In genomic region chrX:18406531-18407266, GRCh38 we compare ENCODE assay signal across 19 cellular contexts.
"Had no signal": no experiment of that assay in that cellular context is flagged by ENCODE, and none has a peak within 500 bp of the region (broad histone marks: within the 10 kb centered on the region; RNA-seq: fewer than 3 reads in every experiment).

No MANE protein-coding gene starts in this region.

- H3K9me3 ChIP-seq: ascending aorta, esophagus muscularis mucosa had no signal

- H3K27me3 ChIP-seq: ascending aorta, esophagus muscularis mucosa had no signal

- H3K27ac ChIP-seq: ascending aorta, breast epithelium, esophagus muscularis mucosa had no signal

- H3K4me3 ChIP-seq: ascending aorta, breast epithelium, esophagus muscularis mucosa, lung had no signal

- H3K36me3 Mint-ChIP-seq: mesothelial cell of epicardium; stimulated activated effector memory CD8-positive, alpha-beta T cell treated with anti-CD3 and anti-CD28 coated beads, Interleukin-12 subunit alpha, Interleukin-12 subunit beta, amount 100 ng/mL, for 72 hours had no signal

- ATAC-seq: activated CD8-positive, alpha-beta T cell treated with anti-CD3 and anti-CD28 coated beads, Interleukin-2, amount 10 ng/mL, durations not matched to agents 7 days and 5 days; sciatic nerve; stimulated activated effector memory CD8-positive, alpha-beta T cell treated with anti-CD3 and anti-CD28 coated beads, Interleukin-12 subunit alpha, Interleukin-12 subunit beta, amount 100 ng/mL, for 72 hours had no signal

- H3K9me3 Mint-ChIP-seq: activated CD4-positive, alpha-beta T cell treated with anti-CD3 and anti-CD28 coated beads, Interleukin-2, amount 10 ng/mL, durations not matched to agents 7 days and 5 days; activated naive CD4-positive, alpha-beta T cell treated with anti-CD3 and anti-CD28 coated beads for 36 hours; activated T-cell treated with anti-CD3 and anti-CD28 coated beads, Interleukin-2, amount 50 U/mL, for 24 hours; stimulated activated effector memory CD8-positive, alpha-beta T cell treated with anti-CD3 and anti-CD28 coated beads, Interleukin-12 subunit alpha, Interleukin-12 subunit beta, amount 100 ng/mL, for 72 hours had no signal

- H3K4me1 ChIP-seq: ascending aorta, breast epithelium, esophagus muscularis mucosa had no signal

- DNase-seq: activated CD4-positive, alpha-beta T cell treated with anti-CD3 and anti-CD28 coated beads, Interleukin-2, amount 10 ng/mL, durations not matched to agents 7 days and 5 days; activated CD8-positive, alpha-beta T cell treated with anti-CD3 and anti-CD28 coated beads, Interleukin-2, amount 10 ng/mL, durations not matched to agents 7 days and 5 days; activated naive CD4-positive, alpha-beta T cell treated with anti-CD3 and anti-CD28 coated beads for 36 hours; activated T-cell treated with anti-CD3 and anti-CD28 coated beads, Interleukin-2, amount 50 U/mL, for 24 hours; cerebellar nuclear complex; cortex of kidney; foreskin melanocyte; glutamatergic neuron; hippocampal formation; stimulated activated CD4-positive, alpha-beta T cell treated with anti-CD3 and anti-CD28 coated beads, Interleukin-4, amount 100 ng/mL, for 24 hours; T1000 had no signal

- H3K36me3 ChIP-seq: ascending aorta, breast epithelium, esophagus muscularis mucosa had no signal

- FAIRE-seq: islet of Langerhans had no signal

- H3K27ac Mint-ChIP-seq: activated CD4-positive, alpha-beta T cell treated with anti-CD3 and anti-CD28 coated beads, Interleukin-2, amount 10 ng/mL, durations not matched to agents 7 days and 5 days; activated CD8-positive, alpha-beta T cell treated with anti-CD3 and anti-CD28 coated beads, Interleukin-2, amount 10 ng/mL, durations not matched to agents 7 days and 5 days; activated naive CD4-positive, alpha-beta T cell treated with anti-CD3 and anti-CD28 coated beads for 36 hours; activated T-cell treated with anti-CD3 and anti-CD28 coated beads, Interleukin-2, amount 50 U/mL, for 24 hours; mesothelial cell of epicardium; stimulated activated effector memory CD8-positive, alpha-beta T cell treated with anti-CD3 and anti-CD28 coated beads, Interleukin-12 subunit alpha, Interleukin-12 subunit beta, amount 100 ng/mL, for 72 hours had no signal
